ENCODE assay signal across 1 cellular context in genomic region chr22:29030618-29031235, GRCh38.
A peak's percentile ranks its signal among the peaks of the same experiment; 100 is the strongest.
TF ChIP-seq lines count a peak whose summit lies in the region.

No MANE protein-coding gene starts in this region.

TF ChIP-seq in K562, 482 proteins besides CTCF, POLR2A, EP300 and RAD21 (continued from another document and continues in another):
- TF ChIP-seq HMGXB4 (CRISPR knock-in tag; IDR thresholded peaks at IDR 0.05) (no peak), SP1 (CRISPR knock-in tag; IDR thresholded peaks at IDR 0.05) (no peak), PATZ1 (CRISPR knock-in tag; IDR thresholded peaks at IDR 0.05; ENCODE audit: borderline replicate concordance) (no peak), NONO (IDR thresholded peaks at IDR 0.05; ENCODE audit: low read depth in 2 of 2, low read length in 1 of 2) (no peak), STAG1 (CRISPR knock-in tag; IDR thresholded peaks at IDR 0.05; ENCODE audit: borderline replicate concordance) (no peak), RBM14 (IDR thresholded peaks at IDR 0.05; ENCODE audit: borderline replicate concordance, insufficient read depth, low read depth, low read length) (no peak), L3MBTL2 (IDR thresholded peaks at IDR 0.05) (no peak), MGA (IDR thresholded peaks at IDR 0.05) (no peak), ZNF3 (CRISPR knock-in tag; IDR thresholded peaks at IDR 0.05) (no peak), ESRRB (CRISPR knock-in tag; IDR thresholded peaks at IDR 0.05; ENCODE audit: borderline replicate concordance) (no peak), PHF21A (IDR thresholded peaks at IDR 0.05; ENCODE audit: borderline replicate concordance, low read depth) (no peak), ZNF263 (CRISPR knock-in tag; IDR thresholded peaks at IDR 0.05; ENCODE audit: borderline replicate concordance) (peak; percentile 38; the same call in 1 of the 2 replicates), RBBP5 (IDR thresholded peaks at IDR 0.05; ENCODE audit: borderline replicate concordance, insufficient read depth, low read length, poor library complexity, severe bottlenecking) (peak; percentile 12), THRA (IDR thresholded peaks at IDR 0.05) (no peak), SLC30A9 (CRISPR knock-in tag; IDR thresholded peaks at IDR 0.05) (no peak), SMAD3 (CRISPR knock-in tag; conservative IDR thresholded peaks at IDR 0.05) (no peak), RBM25 (IDR thresholded peaks at IDR 0.05; ENCODE audit: low read depth, low read length, severe bottlenecking) (no peak), GATAD2A (IDR thresholded peaks at IDR 0.05) (no peak), USF2 (CRISPR knock-in tag; IDR thresholded peaks at IDR 0.05) (no peak), ZBTB7A (IDR thresholded peaks at IDR 0.05; ENCODE audit: borderline replicate concordance, control insufficient read depth, low read depth, low read length) (peak; percentile 47; the same call in 1 of the 2 replicates), VEZF1 (CRISPR knock-in tag; IDR thresholded peaks at IDR 0.05) (peak; percentile 25; the same call in 1 of the 2 replicates), ZFPM2 (CRISPR knock-in tag; IDR thresholded peaks at IDR 0.05) (no peak), MTF1 (CRISPR knock-in tag; IDR thresholded peaks at IDR 0.05; ENCODE audit: borderline replicate concordance) (no peak), BRCA1 (IDR thresholded peaks at IDR 0.05) (no peak), BRCA1 (CRISPR knock-in tag; IDR thresholded peaks at IDR 0.05) (no peak), ZNF175 (CRISPR knock-in tag; IDR thresholded peaks at IDR 0.05; ENCODE audit: low read depth) (no peak), SP2 (IDR thresholded peaks at IDR 0.05; ENCODE audit: extremely low read depth, low read depth, low read length, poor library complexity, severe bottlenecking) (no peak), NKRF (IDR thresholded peaks at IDR 0.05; ENCODE audit: borderline replicate concordance) (no peak), SMARCA4 (IDR thresholded peaks at IDR 0.05) (no peak), PREB (CRISPR knock-in tag; IDR thresholded peaks at IDR 0.05) (no peak), GABPB2 (CRISPR knock-in tag; conservative IDR thresholded peaks at IDR 0.05) (no peak), MAZ (CRISPR knock-in tag; conservative IDR thresholded peaks at IDR 0.05 in 1 of 2, IDR thresholded peaks at IDR 0.05 in 1 of 2) (peak in 1 of 2 experiments; percentile 47; a peak in 1 of 4 replicates), ZNF512 (tag; IDR thresholded peaks at IDR 0.05) (no peak), NFIC (IDR thresholded peaks at IDR 0.05) (peak; percentile 73)
